ENCODE assay signal across 1 cellular context in the genomic region with DNA sequence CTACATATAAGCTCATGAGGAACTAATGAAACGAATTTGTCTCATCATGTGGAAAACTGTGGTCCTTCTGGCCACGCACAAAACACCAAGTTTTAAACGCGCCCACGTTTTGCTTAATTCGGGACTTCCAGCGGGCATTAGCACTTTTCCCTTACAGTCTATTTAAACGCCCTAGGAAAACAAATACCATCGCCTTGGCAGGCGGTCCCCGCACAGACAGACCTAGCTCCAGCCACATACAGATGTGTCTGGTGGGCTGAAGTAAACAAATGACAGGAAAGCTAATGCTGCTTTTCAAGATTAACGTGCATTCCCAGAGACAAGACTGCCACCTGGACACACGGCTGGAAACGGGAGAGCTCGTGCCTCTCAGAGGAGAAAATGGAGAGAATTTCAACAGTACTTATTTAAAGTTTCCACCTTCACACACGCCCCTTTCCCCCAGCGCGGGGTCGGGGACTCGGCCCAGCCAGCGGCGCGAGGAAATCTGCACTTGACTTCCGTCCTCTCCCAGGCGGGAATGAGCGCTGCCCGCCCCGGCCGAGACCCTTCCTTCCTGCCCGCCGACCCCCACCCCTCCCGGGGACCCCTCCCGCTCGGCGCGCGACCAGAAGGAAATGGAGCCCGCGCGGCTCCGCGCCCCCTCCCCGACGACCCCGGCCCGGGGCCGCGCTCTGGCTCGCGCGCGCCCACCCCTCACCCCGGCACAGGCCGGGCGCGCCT.
TF ChIP-seq lines count a peak whose summit lies in the region.

No MANE protein-coding gene starts in this region.

TF ChIP-seq in GM12878, 131 proteins besides CTCF, POLR2A, EP300 and RAD21 (continued from another document):
- TF ChIP-seq, protein P1, sequence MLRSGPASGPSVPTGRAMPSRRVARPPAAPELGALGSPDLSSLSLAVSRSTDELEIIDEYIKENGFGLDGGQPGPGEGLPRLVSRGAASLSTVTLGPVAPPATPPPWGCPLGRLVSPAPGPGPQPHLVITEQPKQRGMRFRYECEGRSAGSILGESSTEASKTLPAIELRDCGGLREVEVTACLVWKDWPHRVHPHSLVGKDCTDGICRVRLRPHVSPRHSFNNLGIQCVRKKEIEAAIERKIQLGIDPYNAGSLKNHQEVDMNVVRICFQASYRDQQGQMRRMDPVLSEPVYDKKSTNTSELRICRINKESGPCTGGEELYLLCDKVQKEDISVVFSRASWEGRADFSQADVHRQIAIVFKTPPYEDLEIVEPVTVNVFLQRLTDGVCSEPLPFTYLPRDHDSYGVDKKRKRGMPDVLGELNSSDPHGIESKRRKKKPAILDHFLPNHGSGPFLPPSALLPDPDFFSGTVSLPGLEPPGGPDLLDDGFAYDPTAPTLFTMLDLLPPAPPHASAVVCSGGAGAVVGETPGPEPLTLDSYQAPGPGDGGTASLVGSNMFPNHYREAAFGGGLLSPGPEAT (IDR thresholded peaks at IDR 0.05; ENCODE audit: low read depth) = peak; percentile 59
- TF ChIP-seq, protein P2, sequence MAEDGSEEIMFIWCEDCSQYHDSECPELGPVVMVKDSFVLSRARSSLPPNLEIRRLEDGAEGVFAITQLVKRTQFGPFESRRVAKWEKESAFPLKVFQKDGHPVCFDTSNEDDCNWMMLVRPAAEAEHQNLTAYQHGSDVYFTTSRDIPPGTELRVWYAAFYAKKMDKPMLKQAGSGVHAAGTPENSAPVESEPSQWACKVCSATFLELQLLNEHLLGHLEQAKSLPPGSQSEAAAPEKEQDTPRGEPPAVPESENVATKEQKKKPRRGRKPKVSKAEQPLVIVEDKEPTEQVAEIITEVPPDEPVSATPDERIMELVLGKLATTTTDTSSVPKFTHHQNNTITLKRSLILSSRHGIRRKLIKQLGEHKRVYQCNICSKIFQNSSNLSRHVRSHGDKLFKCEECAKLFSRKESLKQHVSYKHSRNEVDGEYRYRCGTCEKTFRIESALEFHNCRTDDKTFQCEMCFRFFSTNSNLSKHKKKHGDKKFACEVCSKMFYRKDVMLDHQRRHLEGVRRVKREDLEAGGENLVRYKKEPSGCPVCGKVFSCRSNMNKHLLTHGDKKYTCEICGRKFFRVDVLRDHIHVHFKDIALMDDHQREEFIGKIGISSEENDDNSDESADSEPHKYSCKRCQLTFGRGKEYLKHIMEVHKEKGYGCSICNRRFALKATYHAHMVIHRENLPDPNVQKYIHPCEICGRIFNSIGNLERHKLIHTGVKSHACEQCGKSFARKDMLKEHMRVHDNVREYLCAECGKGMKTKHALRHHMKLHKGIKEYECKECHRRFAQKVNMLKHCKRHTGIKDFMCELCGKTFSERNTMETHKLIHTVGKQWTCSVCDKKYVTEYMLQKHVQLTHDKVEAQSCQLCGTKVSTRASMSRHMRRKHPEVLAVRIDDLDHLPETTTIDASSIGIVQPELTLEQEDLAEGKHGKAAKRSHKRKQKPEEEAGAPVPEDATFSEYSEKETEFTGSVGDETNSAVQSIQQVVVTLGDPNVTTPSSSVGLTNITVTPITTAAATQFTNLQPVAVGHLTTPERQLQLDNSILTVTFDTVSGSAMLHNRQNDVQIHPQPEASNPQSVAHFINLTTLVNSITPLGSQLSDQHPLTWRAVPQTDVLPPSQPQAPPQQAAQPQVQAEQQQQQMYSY (CRISPR knock-in tag; IDR thresholded peaks at IDR 0.05) = no peak
- 0 out of 4 replicates have a peak, but pooled peaks of 1 of the 2 experiments have one; percentile 30 for TF ChIP-seq CEBPB (IDR thresholded peaks at IDR 0.05; ENCODE audit: borderline replicate concordance in 1 of 2, low read depth in 2 of 2, low read length in 2 of 2)
